ENCODE assay signal across 12 cellular contexts in genomic region chr10:81876253-81876731, GRCh38. TPM values are rescaled to one million over a fixed set of nuclear protein-coding genes. Genes with fewer than 3 reads are reported as not detected.
A peak's percentile ranks its signal among the peaks of the same experiment; 100 is the strongest.
DNase-seq lines count a peak whose midpoint lies in the region; ATAC-seq and TF ChIP-seq lines count a peak whose summit lies in the region.
"Had no signal": no experiment of that assay in that cellular context is flagged by ENCODE, and none has a peak within 500 bp of the region (broad histone marks: within the 10 kb centered on the region; RNA-seq: fewer than 3 reads in every experiment).

No MANE protein-coding gene starts in this region.

- intact Hi-C loops in aorta (cut with DNase I) = no loop called here

- H3K4me1 ChIP-seq in hepatocyte (ENCODE audit: insufficient read depth) (peaks cover 11% of the 10 kb centered on the region), parathyroid adenoma (no peaks in the 10 kb centered on the region), aorta (ENCODE audit: control insufficient read depth in 1 of 2, insufficient read depth in 2 of 2, low read length in 2 of 2) (no peaks in the 10 kb centered on the region)

- no peaks in the 10 kb centered on the region for H3K9me2 ChIP-seq in hepatocyte (replicated peaks; ENCODE audit: insufficient read depth)

- TF ChIP-seq CTCF in hepatocyte (IDR thresholded peaks at IDR 0.05; ENCODE audit: poor library complexity) (no peak), parathyroid adenoma (IDR thresholded peaks at IDR 0.05) (no peak)

- H3K9me3 ChIP-seq in hepatocyte (ENCODE audit: low read depth) (no peaks in the 10 kb centered on the region), parathyroid adenoma (ENCODE audit: control insufficient read depth, low read length) (no peaks in the 10 kb centered on the region), aorta (ENCODE audit: control insufficient read depth, low read length) (no peaks in the 10 kb centered on the region)
- H3K9me3 ChIP-seq: body of pancreas had no signal

- ATAC-seq in GM19351 (IDR thresholded peaks at IDR 0.05; ENCODE audit: unreplicated experiment) (no peak), GM21447 (IDR thresholded peaks at IDR 0.05; ENCODE audit: unreplicated experiment) (no peak), aorta (ENCODE audit: low FRiP score) (no peak)
- ATAC-seq: body of pancreas, left cardiac atrium had no signal

- H3K9ac ChIP-seq in parathyroid adenoma = no peak overlapping the region

- H3K27ac ChIP-seq in hepatocyte (no peak overlapping the region), parathyroid adenoma (no peak overlapping the region), aorta (ENCODE audit: low read depth in 1 of 2, low read length in 2 of 2) (no peak overlapping the region)
- H3K27ac ChIP-seq: body of pancreas had no signal

- H2AFZ ChIP-seq in hepatocyte (no peak overlapping the region), parathyroid adenoma (peak overlapping the region; percentile 28)

- in situ Hi-C loops in SK-MEL-5 (cut with HindIII; ENCODE audit: low pct_unique_long_range_greater_than_20kb, low sequenced_read_pairs) = no loop called here

- WGBS in hepatocyte (ENCODE audit: low lambda C conversion rate, missing lambda C conversion rate) = 2% methylated on average over 17 of the region's 18 CpGs
- 2 to 3% methylated on average over 18 of the region's 18 CpGs for WGBS in aorta, 2 donors

- H3K4me3 ChIP-seq in hepatocyte (no peak overlapping the region), parathyroid adenoma (ENCODE audit: low read depth, low read length) (peak overlapping the region; percentile 15), aorta (ENCODE audit: low read length in 2 of 2) (no peak overlapping the region)
- H3K4me3 ChIP-seq: body of pancreas had no signal

- no peaks in the 10 kb centered on the region for H4K20me1 ChIP-seq in hepatocyte (ENCODE audit: insufficient read depth, poor library complexity, severe bottlenecking)

- DNase-seq in GM03348 (ENCODE audit: low spot score) (peak; percentile 7), SK-MEL-5 (ENCODE audit: low read depth, low spot score) (peak; percentile 50), hepatocyte (ENCODE audit: low spot score) (peak; percentile 26), NCI-H187 (lab: John Stamatoyannopoulos, UW) (no peak), aorta (no peak)
- DNase-seq: left cardiac atrium, NCI-H1092 treated with DMSO at 0.1 percent for 48 hours had no signal

- H3K4me2 ChIP-seq in hepatocyte = peak overlapping the region; percentile 94
- peak overlapping the region; percentile 60 for H3K4me2 ChIP-seq in parathyroid adenoma (ENCODE audit: low read length)

- H3K79me2 ChIP-seq in hepatocyte (no peaks in the 10 kb centered on the region), parathyroid adenoma (no peaks in the 10 kb centered on the region)

- H3K36me3 ChIP-seq in hepatocyte (replicated peaks; ENCODE audit: insufficient read depth, low read depth) = no peaks in the 10 kb centered on the region
- H3K36me3 ChIP-seq in parathyroid adenoma (ENCODE audit: control insufficient read depth, insufficient read depth, low read length) = no peaks in the 10 kb centered on the region
- no peaks in the 10 kb centered on the region for H3K36me3 ChIP-seq in aorta (ENCODE audit: control insufficient read depth in 1 of 2, insufficient read depth in 2 of 2, low read length in 1 of 2)

- H3K27me3 ChIP-seq in hepatocyte (peaks cover 85% of the 10 kb centered on the region), parathyroid adenoma (ENCODE audit: control insufficient read depth, insufficient read depth, low read length) (no peaks in the 10 kb centered on the region), aorta (ENCODE audit: control insufficient read depth in 1 of 2, insufficient read depth in 2 of 2, low read length in 1 of 2) (peaks cover 0 to 2% of the 10 kb centered on the region in 2 donors)

RNA-seq across cellular contexts. Expression of gene NRG3, which starts 1.3 kb away (rescaled TPM):
- total RNA-seq in SK-MEL-5 (2014; rRNA removed; shearing (Covaris generic)) = 4.1 and 4.6 TPM in 2 replicates
- 8.9 and 12.3 TPM in 2 replicates for polyA plus RNA-seq in SK-MEL-5 (2015; cell fraction: cytosol; rRNA removed)
- 10.9 and 16.8 TPM in 2 replicates for polyA plus RNA-seq in SK-MEL-5 (2015; cell fraction: nucleus; rRNA removed)
- total RNA-seq in hepatocyte (0.57 and 0.72 TPM in 2 replicates), aorta (under 1 TPM; 0.81 to 0.87 TPM)
- polyA plus RNA-seq in hepatocyte (2.0 and 3.4 TPM in 2 replicates), aorta (1 to 10 TPM in 1 of 2 donors, under 1 TPM in 1; 0.50 to 1.1 TPM)
- total RNA-seq: T-helper 1 cell treated with Interleukin-12 subunit alpha and Interleukin-12 subunit beta and Interleukin-4 antibody, amounts not matched to agents 30 ng/mL and 1 ng/mL, for 36 hours had no signal

Comparison
In these comparisons a context has a peak if more than half of its experiments do, and no peak if none do; other contexts are left out.
1. DNase-seq: peak in GM03348 (single experiment), SK-MEL-5 (single experiment) and hepatocyte (single experiment); none in NCI-H187 (0 of 2) and aorta (0 of 2).